ENCODE assay signal across 8 cellular contexts in genomic region chr11:94543695-94544581, GRCh38. TPM values are rescaled to one million over a fixed set of nuclear protein-coding genes. Genes with fewer than 3 reads are reported as not detected.
A peak's percentile ranks its signal among the peaks of the same experiment; 100 is the strongest.
DNase-seq lines count a peak whose midpoint lies in the region; ATAC-seq, FAIRE-seq and TF ChIP-seq lines count a peak whose summit lies in the region.

A gene with protein sequence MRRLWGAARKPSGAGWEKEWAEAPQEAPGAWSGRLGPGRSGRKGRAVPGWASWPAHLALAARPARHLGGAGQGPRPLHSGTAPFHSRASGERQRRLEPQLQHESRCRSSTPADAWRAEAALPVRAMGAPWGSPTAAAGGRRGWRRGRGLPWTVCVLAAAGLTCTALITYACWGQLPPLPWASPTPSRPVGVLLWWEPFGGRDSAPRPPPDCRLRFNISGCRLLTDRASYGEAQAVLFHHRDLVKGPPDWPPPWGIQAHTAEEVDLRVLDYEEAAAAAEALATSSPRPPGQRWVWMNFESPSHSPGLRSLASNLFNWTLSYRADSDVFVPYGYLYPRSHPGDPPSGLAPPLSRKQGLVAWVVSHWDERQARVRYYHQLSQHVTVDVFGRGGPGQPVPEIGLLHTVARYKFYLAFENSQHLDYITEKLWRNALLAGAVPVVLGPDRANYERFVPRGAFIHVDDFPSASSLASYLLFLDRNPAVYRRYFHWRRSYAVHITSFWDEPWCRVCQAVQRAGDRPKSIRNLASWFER (plus strand): TSS chr11:94543921. CDS start chr11:94544134, 213 bp downstream.

- no TSS peak for BruUV-seq in Panc1 (replicated peaks; lab: Mats Ljungman, UMichigan)

- H3K27me3 Mint-ChIP-seq in activated T-helper 17 cell treated with anti-CD3 and anti-CD28 coated beads, Interleukin-2, amount 50 U/mL, for 72 hours = no peaks in the 10 kb centered on the region
- peaks cover 7% of the 10 kb centered on the region in 2 donors for H3K27me3 Mint-ChIP-seq in natural killer cell treated with Interleukin-12 subunit alpha and Interleukin-12 subunit beta and Interleukin-15 and Interleukin-18, amount 100 ng/mL, for 72 hours
- H3K27me3 Mint-ChIP-seq in stimulated activated naive CD8-positive, alpha-beta T cell treated with anti-CD3 and anti-CD28 coated beads, Interleukin-15, Interleukin-2, amounts not matched to agents 100 ng/mL and 50 ng/mL, for 24 hours = no peaks in the 10 kb centered on the region

- peaks cover 19% of the 10 kb centered on the region for H3K4me1 Mint-ChIP-seq in activated T-helper 17 cell treated with anti-CD3 and anti-CD28 coated beads, Interleukin-2, amount 50 U/mL, for 72 hours
- H3K4me1 Mint-ChIP-seq in natural killer cell treated with Interleukin-12 subunit alpha and Interleukin-12 subunit beta and Interleukin-15 and Interleukin-18, amount 100 ng/mL, for 72 hours (ENCODE audit: low read depth in 2 of 2) = peaks cover 24 to 27% of the 10 kb centered on the region in 2 donors
- H3K4me1 Mint-ChIP-seq in stimulated activated naive CD8-positive, alpha-beta T cell treated with anti-CD3 and anti-CD28 coated beads, Interleukin-15, Interleukin-2, amounts not matched to agents 100 ng/mL and 50 ng/mL, for 24 hours (ENCODE audit: low read depth) = peaks cover 35% of the 10 kb centered on the region

- peak within 1 kb of the TSS; percentile 95 for H3K27ac ChIP-seq in Panc1 (ENCODE audit: low read length)

- DNase-seq in DMS114 treated with DMSO at 0.1 percent for 48 hours (lab: John Stamatoyannopoulos, UW; ENCODE audit: unreplicated experiment) (peak; percentile 43), HTR-8/SVneo (ENCODE audit: insufficient read length, low spot score) (peak; percentile 79), Panc1 (ENCODE audit: low read depth, low spot score) (no peak), fibroblast of mammary gland (ENCODE audit: low read depth) (peak; percentile 75)
- peak; percentile 86 for DNase-seq in natural killer cell treated with Interleukin-12 subunit alpha and Interleukin-12 subunit beta and Interleukin-15 and Interleukin-18, amount 100 ng/mL, for 72 hours (ENCODE audit: low spot score)

- peaks cover 3% of the 10 kb centered on the region for H3K36me3 Mint-ChIP-seq in activated T-helper 17 cell treated with anti-CD3 and anti-CD28 coated beads, Interleukin-2, amount 50 U/mL, for 72 hours (ENCODE audit: low read depth)
- H3K36me3 Mint-ChIP-seq in natural killer cell treated with Interleukin-12 subunit alpha and Interleukin-12 subunit beta and Interleukin-15 and Interleukin-18, amount 100 ng/mL, for 72 hours = no peaks in the 10 kb centered on the region
- peaks cover 4% of the 10 kb centered on the region for H3K36me3 Mint-ChIP-seq in stimulated activated naive CD8-positive, alpha-beta T cell treated with anti-CD3 and anti-CD28 coated beads, Interleukin-15, Interleukin-2, amounts not matched to agents 100 ng/mL and 50 ng/mL, for 24 hours (ENCODE audit: low read depth)

- POLR2A ChIA-PET in Panc1 (lab: Charles Lee) = interaction anchor here (0.7 kb wide), 1 partner anchor 11 kb away, joined by 3 read pairs; no protein-coding TSS in a partner anchor

- in situ Hi-C loops in Panc1 (cut with HindIII; ENCODE audit: low pct_unique_long_range_greater_than_20kb, low sequenced_read_pairs) = no loop called here

- H3K4me3 Mint-ChIP-seq in activated T-helper 17 cell treated with anti-CD3 and anti-CD28 coated beads, Interleukin-2, amount 50 U/mL, for 72 hours = peak within 1 kb of the TSS; percentile 87
- H3K4me3 Mint-ChIP-seq in natural killer cell treated with Interleukin-12 subunit alpha and Interleukin-12 subunit beta and Interleukin-15 and Interleukin-18, amount 100 ng/mL, for 72 hours = peak within 1 kb of the TSS; percentile 96
- H3K4me3 Mint-ChIP-seq in stimulated activated naive CD8-positive, alpha-beta T cell treated with anti-CD3 and anti-CD28 coated beads, Interleukin-15, Interleukin-2, amounts not matched to agents 100 ng/mL and 50 ng/mL, for 24 hours = peak within 1 kb of the TSS; percentile 96

- no peak for TF ChIP-seq CTCF in Panc1 (IDR thresholded peaks at IDR 0.05)
- no peak for TF ChIP-seq CTCF in fibroblast of mammary gland (conservative IDR thresholded peaks at IDR 0.05; ENCODE audit: control insufficient read depth, insufficient read depth, low read depth, low read length)

- intact Hi-C loops in Panc1 (cut with micrococcal nuclease; ENCODE audit: unreplicated experiment) = loop anchor here (10.0 kb wide), 1 partner anchor 1241 kb away; the partner anchor contains the start of gene FAM76B

- no peaks in the 10 kb centered on the region for H3K36me3 ChIP-seq in Panc1 (ENCODE audit: control insufficient read depth, insufficient read depth, low read length)

- CTCF ChIA-PET in Panc1 (lab: Charles Lee) = no interaction called here

- H3K4me1 ChIP-seq in Panc1 (ENCODE audit: control insufficient read depth, insufficient read depth, low read length) = peaks cover 27% of the 10 kb centered on the region

- H3K9me3 ChIP-seq in Panc1 (ENCODE audit: control insufficient read depth, insufficient read depth, low read depth, low read length) = no peaks in the 10 kb centered on the region

- peak; percentile 54 for FAIRE-seq in HTR-8/SVneo (lab: Jason Lieb, UNC)

- no peaks in the 10 kb centered on the region for H3K9me3 Mint-ChIP-seq in activated T-helper 17 cell treated with anti-CD3 and anti-CD28 coated beads, Interleukin-2, amount 50 U/mL, for 72 hours
- H3K9me3 Mint-ChIP-seq in natural killer cell treated with Interleukin-12 subunit alpha and Interleukin-12 subunit beta and Interleukin-15 and Interleukin-18, amount 100 ng/mL, for 72 hours = no peaks in the 10 kb centered on the region
- no peaks in the 10 kb centered on the region for H3K9me3 Mint-ChIP-seq in stimulated activated naive CD8-positive, alpha-beta T cell treated with anti-CD3 and anti-CD28 coated beads, Interleukin-15, Interleukin-2, amounts not matched to agents 100 ng/mL and 50 ng/mL, for 24 hours

- peak within 1 kb of the TSS; percentile 95 for H3K27ac Mint-ChIP-seq in activated T-helper 17 cell treated with anti-CD3 and anti-CD28 coated beads, Interleukin-2, amount 50 U/mL, for 72 hours
- H3K27ac Mint-ChIP-seq in natural killer cell treated with Interleukin-12 subunit alpha and Interleukin-12 subunit beta and Interleukin-15 and Interleukin-18, amount 100 ng/mL, for 72 hours = peak within 1 kb of the TSS; percentile 93 to 97
- H3K27ac Mint-ChIP-seq in stimulated activated naive CD8-positive, alpha-beta T cell treated with anti-CD3 and anti-CD28 coated beads, Interleukin-15, Interleukin-2, amounts not matched to agents 100 ng/mL and 50 ng/mL, for 24 hours = peak within 1 kb of the TSS; percentile 97

- ATAC-seq in GM21381 (IDR thresholded peaks at IDR 0.05; ENCODE audit: unreplicated experiment) = peak; percentile 80
- ATAC-seq in Panc1 = peak; percentile 95
- ATAC-seq in activated T-helper 17 cell treated with anti-CD3 and anti-CD28 coated beads, Interleukin-2, amount 50 U/mL, for 72 hours (replicated peaks) = peak; percentile 94
- peak; percentile 89 to 92 for ATAC-seq in natural killer cell treated with Interleukin-12 subunit alpha and Interleukin-12 subunit beta and Interleukin-15 and Interleukin-18, amount 100 ng/mL, for 72 hours

- H3K4me3 ChIP-seq in Panc1 (ENCODE audit: low read depth in 2 of 2, low read length in 2 of 2) (peak within 1 kb of the TSS; percentile 66 to 83), fibroblast of mammary gland (ENCODE audit: control insufficient read depth, low read depth, low read length) (peak within 1 kb of the TSS; percentile 57)

- no peaks in the 10 kb centered on the region for H3K27me3 ChIP-seq in Panc1 (ENCODE audit: control insufficient read depth, insufficient read depth, low read length)

RNA-seq across cellular contexts. Expression of the gene that starts here (rescaled TPM):
- 11.2 TPM for total RNA-seq in Panc1 (2021; ENCODE audit: unreplicated experiment)
- 4.5 TPM for polyA plus RNA-seq in Panc1 (2012; ENCODE audit: insufficient read length)
- total RNA-seq in activated T-helper 17 cell treated with anti-CD3 and anti-CD28 coated beads, Interleukin-2, amount 50 U/mL, for 72 hours = 1 to 10 TPM; 3.9 to 5.4 TPM
- 1 to 10 TPM; 6.5 to 6.7 TPM for total RNA-seq in natural killer cell treated with Interleukin-12 subunit alpha and Interleukin-12 subunit beta and Interleukin-15 and Interleukin-18, amount 100 ng/mL, for 72 hours
